In genomic region chr19:15313649-15314279, GRCh38 we compare ENCODE assay signal across 21 cellular contexts. TPM values are rescaled to one million over a fixed set of nuclear protein-coding genes. Genes with fewer than 3 reads are reported as not detected.
DNase-seq lines count a peak whose midpoint lies in the region; ATAC-seq and TF ChIP-seq lines count a peak whose summit lies in the region.
"Had no signal": no experiment of that assay in that cellular context is flagged by ENCODE, and none has a peak within 500 bp of the region (broad histone marks: within the 10 kb centered on the region; RNA-seq: fewer than 3 reads in every experiment).

No MANE protein-coding gene starts in this region.

- ATAC-seq in activated CD4-positive, alpha-beta T cell treated with anti-CD3 and anti-CD28 coated beads for 36 hours: no peak
- ATAC-seq in WTC11: no peak
- ATAC-seq in left lung: peak; percentile 45
- peak; percentile 56 for ATAC-seq in stimulated activated effector memory CD8-positive, alpha-beta T cell treated with anti-CD3 and anti-CD28 coated beads, Interleukin-12 subunit alpha, Interleukin-12 subunit beta, amount 100 ng/mL, for 72 hours
- ATAC-seq in HG02870 (IDR thresholded peaks at IDR 0.05; ENCODE audit: unreplicated experiment): no peak
- no peak for ATAC-seq in HG02623 (IDR thresholded peaks at IDR 0.05; ENCODE audit: unreplicated experiment)
- ATAC-seq: heart right ventricle had no signal

- TF ChIP-seq CTCF in WTC11 (IDR thresholded peaks at IDR 0.05) (no peak), left lung (IDR thresholded peaks at IDR 0.05) (no peak)

- H3K4me3 Mint-ChIP-seq in activated CD4-positive, alpha-beta T cell treated with anti-CD3 and anti-CD28 coated beads for 36 hours: no peak overlapping the region
- no peak overlapping the region for H3K4me3 Mint-ChIP-seq in activated CD4-positive, alpha-beta T cell treated with anti-CD3 and anti-CD28 coated beads, Interleukin-2, amount 10 ng/mL, durations not matched to agents 7 days and 5 days
- no peak overlapping the region for H3K4me3 Mint-ChIP-seq in WTC11
- no peak overlapping the region for H3K4me3 Mint-ChIP-seq in stimulated activated effector memory CD8-positive, alpha-beta T cell treated with anti-CD3 and anti-CD28 coated beads, Interleukin-12 subunit alpha, Interleukin-12 subunit beta, amount 100 ng/mL, for 72 hours
- H3K4me3 Mint-ChIP-seq: T-helper 2 cell treated with Interferon-gamma antibody and Interleukin-4, amounts not matched to agents 5 μg/mL and 100 μg/mL, for 36 hours had no signal

- H3K27me3 Mint-ChIP-seq in activated CD4-positive, alpha-beta T cell treated with anti-CD3 and anti-CD28 coated beads for 36 hours: no peaks in the 10 kb centered on the region
- no peaks in the 10 kb centered on the region for H3K27me3 Mint-ChIP-seq in activated CD4-positive, alpha-beta T cell treated with anti-CD3 and anti-CD28 coated beads, Interleukin-2, amount 10 ng/mL, durations not matched to agents 7 days and 5 days
- H3K27me3 Mint-ChIP-seq in WTC11 (ENCODE audit: low read depth): no peaks in the 10 kb centered on the region

- peak overlapping the region; percentile 67 for H3K27ac Mint-ChIP-seq in activated CD4-positive, alpha-beta T cell treated with anti-CD3 and anti-CD28 coated beads for 36 hours
- H3K27ac Mint-ChIP-seq in activated CD4-positive, alpha-beta T cell treated with anti-CD3 and anti-CD28 coated beads, Interleukin-2, amount 10 ng/mL, durations not matched to agents 7 days and 5 days: no peak overlapping the region
- H3K27ac Mint-ChIP-seq in WTC11: peak overlapping the region; percentile 83
- H3K27ac Mint-ChIP-seq in stimulated activated effector memory CD8-positive, alpha-beta T cell treated with anti-CD3 and anti-CD28 coated beads, Interleukin-12 subunit alpha, Interleukin-12 subunit beta, amount 100 ng/mL, for 72 hours: peak overlapping the region; percentile 56
- H3K27ac Mint-ChIP-seq: T-helper 2 cell treated with Interferon-gamma antibody and Interleukin-4, amounts not matched to agents 5 μg/mL and 100 μg/mL, for 36 hours had no signal

- no peak overlapping the region for H3K27ac ChIP-seq in left lung
- H3K27ac ChIP-seq: 22Rv1, BLaER1, KMS-11 had no signal

- H3K36me3 ChIP-seq in left lung: no peaks in the 10 kb centered on the region
- H3K36me3 ChIP-seq: heart right ventricle had no signal

- no peaks in the 10 kb centered on the region for H3K27me3 ChIP-seq in left lung
- H3K27me3 ChIP-seq: BLaER1, heart right ventricle had no signal

- intact Hi-C loops in activated CD4-positive, alpha-beta T cell treated with anti-CD3 and anti-CD28 coated beads for 36 hours (cut with DNase I, micrococcal nuclease): no loop called here
- intact Hi-C loops in left lung (cut with DNase I): no loop called here

- H3K9me3 ChIP-seq in left lung: no peaks in the 10 kb centered on the region
- H3K9me3 ChIP-seq: heart right ventricle had no signal

- H3K9me3 Mint-ChIP-seq in activated CD4-positive, alpha-beta T cell treated with anti-CD3 and anti-CD28 coated beads for 36 hours (ENCODE audit: low read depth): no peaks in the 10 kb centered on the region
- H3K9me3 Mint-ChIP-seq in activated CD4-positive, alpha-beta T cell treated with anti-CD3 and anti-CD28 coated beads, Interleukin-2, amount 10 ng/mL, durations not matched to agents 7 days and 5 days: no peaks in the 10 kb centered on the region
- no peaks in the 10 kb centered on the region for H3K9me3 Mint-ChIP-seq in WTC11
- no peaks in the 10 kb centered on the region for H3K9me3 Mint-ChIP-seq in stimulated activated effector memory CD8-positive, alpha-beta T cell treated with anti-CD3 and anti-CD28 coated beads, Interleukin-12 subunit alpha, Interleukin-12 subunit beta, amount 100 ng/mL, for 72 hours
- H3K9me3 Mint-ChIP-seq: T-helper 2 cell treated with Interferon-gamma antibody and Interleukin-4, amounts not matched to agents 5 μg/mL and 100 μg/mL, for 36 hours had no signal

- peaks cover 81% of the 10 kb centered on the region for H3K4me1 Mint-ChIP-seq in activated CD4-positive, alpha-beta T cell treated with anti-CD3 and anti-CD28 coated beads for 36 hours
- peaks cover 69% of the 10 kb centered on the region for H3K4me1 Mint-ChIP-seq in activated CD4-positive, alpha-beta T cell treated with anti-CD3 and anti-CD28 coated beads, Interleukin-2, amount 10 ng/mL, durations not matched to agents 7 days and 5 days
- H3K4me1 Mint-ChIP-seq in WTC11: peaks cover 58% of the 10 kb centered on the region
- peaks cover 70% of the 10 kb centered on the region for H3K4me1 Mint-ChIP-seq in stimulated activated effector memory CD8-positive, alpha-beta T cell treated with anti-CD3 and anti-CD28 coated beads, Interleukin-12 subunit alpha, Interleukin-12 subunit beta, amount 100 ng/mL, for 72 hours

- H3K36me3 Mint-ChIP-seq in activated CD4-positive, alpha-beta T cell treated with anti-CD3 and anti-CD28 coated beads for 36 hours (ENCODE audit: low read depth): peaks cover 20% of the 10 kb centered on the region
- H3K36me3 Mint-ChIP-seq in activated CD4-positive, alpha-beta T cell treated with anti-CD3 and anti-CD28 coated beads, Interleukin-2, amount 10 ng/mL, durations not matched to agents 7 days and 5 days (ENCODE audit: low read depth): peaks cover 6% of the 10 kb centered on the region
- H3K36me3 Mint-ChIP-seq in WTC11: no peaks in the 10 kb centered on the region
- H3K36me3 Mint-ChIP-seq in stimulated activated effector memory CD8-positive, alpha-beta T cell treated with anti-CD3 and anti-CD28 coated beads, Interleukin-12 subunit alpha, Interleukin-12 subunit beta, amount 100 ng/mL, for 72 hours: peaks cover 25% of the 10 kb centered on the region

- peaks cover 22 to 94% of the 10 kb centered on the region in 2 donors for H3K4me1 ChIP-seq in left lung

- CTCF ChIA-PET in activated CD4-positive, alpha-beta T cell treated with anti-CD3 and anti-CD28 coated beads for 36 hours (lab: Charles Lee): interaction anchor here (1.2 kb wide), 1 partner anchor 22 kb away, joined by 3 read pairs; no protein-coding TSS in a partner anchor
- CTCF ChIA-PET in activated CD4-positive, alpha-beta T cell treated with anti-CD3 and anti-CD28 coated beads, Interleukin-2, amount 10 ng/mL, durations not matched to agents 7 days and 5 days (lab: Charles Lee): interaction anchor here (0.6 kb wide), 1 partner anchor 152 kb away, joined by 3 read pairs; no protein-coding TSS in a partner anchor
- CTCF ChIA-PET in WTC11 (lab: Charles Lee): no interaction called here

- POLR2A ChIA-PET in activated CD4-positive, alpha-beta T cell treated with anti-CD3 and anti-CD28 coated beads for 36 hours (lab: Charles Lee): no interaction called here
- POLR2A ChIA-PET in activated CD4-positive, alpha-beta T cell treated with anti-CD3 and anti-CD28 coated beads, Interleukin-2, amount 10 ng/mL, durations not matched to agents 7 days and 5 days (lab: Charles Lee): no interaction called here
- POLR2A ChIA-PET in WTC11 (lab: Charles Lee): no interaction called here

- no peak overlapping the region for H3K4me3 ChIP-seq in left lung
- H3K4me3 ChIP-seq: BLaER1, heart right ventricle had no signal

- DNase-seq in activated CD4-positive, alpha-beta T cell treated with anti-CD3 and anti-CD28 coated beads for 36 hours: no peak
- no peak for DNase-seq in activated CD4-positive, alpha-beta T cell treated with anti-CD3 and anti-CD28 coated beads, Interleukin-2, amount 10 ng/mL, durations not matched to agents 7 days and 5 days
- DNase-seq in WTC11 (ENCODE audit: low spot score) (no peak), left lung (no peak), GM03348 (ENCODE audit: low spot score) (no peak)
- DNase-seq in stimulated activated effector memory CD8-positive, alpha-beta T cell treated with anti-CD3 and anti-CD28 coated beads, Interleukin-12 subunit alpha, Interleukin-12 subunit beta, amount 100 ng/mL, for 72 hours (ENCODE audit: low spot score in 2 of 2): no peak
- DNase-seq: activated CD8-positive, alpha-beta memory T cell treated with anti-CD3 and anti-CD28 coated beads, Interleukin-2, amount 50 U/mL, for 48 hours; central memory CD4-positive, alpha-beta T cell; effector CD4-positive, alpha-beta T cell; heart right ventricle; NCI-H1048; NCI-H2081 treated with DMSO at 0.1 percent for 48 hours; NCI-H524; occipital lobe; stimulated activated CD4-positive, alpha-beta T cell treated with anti-CD3 and anti-CD28 coated beads, Interleukin-4, amount 100 ng/mL, for 24 hours had no signal

TF ChIP-seq in WTC11, 78 proteins besides CTCF, POLR2A, EP300 and RAD21 (continues in another document):
- TF ChIP-seq ZNF138 (CRISPR knock-in tag; conservative IDR thresholded peaks at IDR 0.05) (no peak), ZNF317 (CRISPR knock-in tag; IDR thresholded peaks at IDR 0.05; ENCODE audit: borderline replicate concordance, low read depth) (no peak), TCF7 (CRISPR knock-in tag; IDR thresholded peaks at IDR 0.05; ENCODE audit: low read depth) (no peak), CREB1 (CRISPR knock-in tag; IDR thresholded peaks at IDR 0.05) (no peak), JUN (CRISPR knock-in tag; IDR thresholded peaks at IDR 0.05) (no peak), KAT7 (CRISPR knock-in tag; IDR thresholded peaks at IDR 0.05; ENCODE audit: borderline replicate concordance) (no peak), NFE2L1 (CRISPR knock-in tag; IDR thresholded peaks at IDR 0.05) (no peak), SP1 (CRISPR knock-in tag; conservative IDR thresholded peaks at IDR 0.05) (no peak), NR1H2 (CRISPR knock-in tag; IDR thresholded peaks at IDR 0.05) (no peak), NFATC4 (CRISPR knock-in tag; IDR thresholded peaks at IDR 0.05) (no peak), RELA (CRISPR knock-in tag; IDR thresholded peaks at IDR 0.05; ENCODE audit: borderline replicate concordance) (no peak), ZNF121 (CRISPR knock-in tag; IDR thresholded peaks at IDR 0.05) (no peak), NR2C2 (CRISPR knock-in tag; IDR thresholded peaks at IDR 0.05) (no peak)

RNA-seq across cellular contexts. Expression of gene BRD4, which starts 18.6 kb away (rescaled TPM):
- 100 to 1,000 TPM; 106 to 126 TPM for total RNA-seq in activated CD4-positive, alpha-beta T cell treated with anti-CD3 and anti-CD28 coated beads for 36 hours
- 100 to 1,000 TPM; 114 to 115 TPM for total RNA-seq in activated CD4-positive, alpha-beta T cell treated with anti-CD3 and anti-CD28 coated beads, Interleukin-2, amount 10 ng/mL, durations not matched to agents 7 days and 5 days
- total RNA-seq in WTC11 (2021): 127 to 130 TPM (median 128 TPM) in 3 replicates
- total RNA-seq in left lung: 10 to 100 TPM; 79.1 to 89.6 TPM

Comparison
In these comparisons a context has a peak if more than half of its experiments do, and no peak if none do; other contexts are left out.
1. ATAC-seq: peak in left lung (single experiment) and stimulated activated effector memory CD8-positive, alpha-beta T cell treated with anti-CD3 and anti-CD28 coated beads, Interleukin-12 subunit alpha, Interleukin-12 subunit beta, amount 100 ng/mL, for 72 hours (single experiment); none in activated CD4-positive, alpha-beta T cell treated with anti-CD3 and anti-CD28 coated beads for 36 hours (single experiment), WTC11 (single experiment), HG02870 (single experiment) and HG02623 (single experiment).